22 cellular contexts compared by ENCODE assay signal in the genomic region with DNA sequence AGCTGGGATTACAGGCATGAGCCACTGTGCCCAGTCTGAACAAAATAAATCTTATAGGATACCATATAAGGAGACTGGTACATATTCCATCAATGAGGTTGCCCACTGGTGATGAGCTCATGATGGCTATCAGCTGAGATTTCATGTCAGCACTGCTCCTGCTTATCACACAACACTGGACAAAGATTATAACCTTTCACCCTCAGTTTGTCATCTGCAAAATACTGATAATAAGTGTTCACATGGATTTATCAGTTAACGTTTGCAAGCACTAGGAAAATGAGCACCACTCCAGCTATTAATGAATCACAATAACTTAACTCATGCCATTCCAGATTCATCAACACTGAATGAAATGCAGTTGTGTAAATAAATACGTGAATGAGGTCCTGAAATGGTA.
"Had no signal": no experiment of that assay in that cellular context is flagged by ENCODE, and none has a peak within 500 bp of the region (broad histone marks: within the 10 kb centered on the region; RNA-seq: fewer than 3 reads in every experiment).

No MANE protein-coding gene starts in this region.

- H3K27ac ChIP-seq: RWPE1 had no signal

- H3K4me3 ChIP-seq: MG63 had no signal

- ATAC-seq: Panc1, PC-3 had no signal

- H3K4me2 ChIP-seq: SK-N-SH had no signal

- H3K27me3 ChIP-seq: MG63 had no signal

- DNase-seq: Karpas-422; KG1; MG63; NCI-H1092; NCI-H1105 treated with DMSO at 0.1 percent for 48 hours; NCI-H1417 treated with DMSO at 0.1 percent for 48 hours; NCI-H146; NCI-H1694 treated with DMSO at 0.1 percent for 48 hours; NCI-H1930; NCI-H2081; NCI-H2107; NCI-H2227 treated with DMSO at 0.1 percent for 48 hours; NCI-H524; NCI-H526 treated with DMSO at 0.1 percent for 48 hours; NCI-H748 treated with DMSO at 0.1 percent for 48 hours; NK-92 treated with Interleukin-12 subunit alpha and Interleukin-12 subunit beta, amount 100 ng/mL, for 24 hours; PC-3; SHP77; SK-N-SH; SW 1271 had no signal

- H3K9ac ChIP-seq: SK-N-SH had no signal

- H3K9me3 ChIP-seq: MG63, SK-N-SH had no signal
